ENCODE assay signal across 8 cellular contexts in the genomic region with DNA sequence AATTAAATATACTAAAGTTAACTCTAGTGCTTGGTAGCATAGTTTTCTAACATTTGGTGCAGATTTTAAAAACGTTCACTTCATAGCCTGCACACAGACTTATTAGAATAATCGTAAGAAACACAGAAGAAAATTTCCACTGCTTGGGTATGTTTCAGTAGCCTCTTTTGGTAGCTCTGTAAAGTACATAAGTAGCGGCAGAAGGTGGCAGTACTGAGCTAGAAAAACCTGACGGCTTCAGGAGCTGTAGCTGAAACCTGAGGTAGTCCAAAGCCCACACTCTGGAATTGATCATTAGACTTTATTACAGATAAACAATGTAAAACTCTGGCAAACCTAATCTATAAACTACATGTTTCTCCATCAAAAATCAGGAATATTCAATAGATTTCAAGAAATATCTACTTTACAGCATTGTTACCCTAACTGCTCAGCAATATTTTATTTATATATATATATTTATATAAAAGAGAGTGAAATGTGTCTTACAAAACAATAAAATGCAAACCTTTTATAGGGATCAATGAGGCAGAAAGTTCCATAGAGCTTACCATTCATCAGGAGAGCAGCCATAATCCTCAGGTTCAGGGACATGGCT.
DNase-seq lines count a peak whose midpoint lies in the region; ATAC-seq and TF ChIP-seq lines count a peak whose summit lies in the region.

No MANE protein-coding gene starts in this region.

- ATAC-seq in upper lobe of right lung: peak; percentile 94

- no peaks in the 10 kb centered on the region for H3K79me2 ChIP-seq in GM23248 (ENCODE audit: insufficient read depth)

- H3K9me3 ChIP-seq in GM23248 (ENCODE audit: low read depth): no peaks in the 10 kb centered on the region
- no peaks in the 10 kb centered on the region for H3K9me3 ChIP-seq in ovary
- H3K9me3 ChIP-seq in upper lobe of right lung: no peaks in the 10 kb centered on the region

- H3K4me3 ChIP-seq in GM23248 (no peak overlapping the region), ovary (no peak overlapping the region), upper lobe of right lung (no peak overlapping the region)

- no peaks in the 10 kb centered on the region for H3F3A ChIP-seq in GM23248 (ENCODE audit: insufficient read depth)

- H3K4me1 ChIP-seq in GM23248 (ENCODE audit: insufficient read depth) (no peaks in the 10 kb centered on the region), ovary (ENCODE audit: insufficient read depth) (peaks cover 10% of the 10 kb centered on the region), upper lobe of right lung (peaks cover 4% of the 10 kb centered on the region)

- TF ChIP-seq CTCF in LNCAP (IDR thresholded peaks at IDR 0.05): peak; percentile 67
- TF ChIP-seq CTCF in ovary (IDR thresholded peaks at IDR 0.05): peak; percentile 58 to 72 (median 63)
- peak; percentile 78 for TF ChIP-seq CTCF in upper lobe of right lung (IDR thresholded peaks at IDR 0.05)

- in situ Hi-C loops in GM23248 (cut with MboI): loop anchor here (5.0 kb wide), 1 partner anchor 294 kb away; no protein-coding TSS in a partner anchor

- H3K4me2 ChIP-seq in GM23248 (ENCODE audit: unreplicated experiment): no peak overlapping the region

- no peak for TF ChIP-seq EP300 in ovary (IDR thresholded peaks at IDR 0.05)

- no peak overlapping the region for H3K27ac ChIP-seq in GM23248
- no peak overlapping the region for H3K27ac ChIP-seq in ovary
- H3K27ac ChIP-seq in upper lobe of right lung: no peak overlapping the region

- intact Hi-C loops in ovary (cut with DNase I) (loop anchor here in 2 of 4 donors (5.0 to 10.0 kb wide), 2 partner anchors 294 to 296 kb away; no protein-coding TSS in a partner anchor), upper lobe of right lung (cut with DNase I) (no loop called here)

- H3K9ac ChIP-seq in GM23248: no peak overlapping the region

- H3K27me3 ChIP-seq in GM23248 (replicated peaks; ENCODE audit: insufficient read depth): no peaks in the 10 kb centered on the region
- H3K27me3 ChIP-seq in ovary: no peaks in the 10 kb centered on the region
- H3K27me3 ChIP-seq in upper lobe of right lung: no peaks in the 10 kb centered on the region

- no peaks in the 10 kb centered on the region for H4K20me1 ChIP-seq in GM23248 (ENCODE audit: insufficient read depth)

- H3K36me3 ChIP-seq in GM23248 (ENCODE audit: low read depth) (no peaks in the 10 kb centered on the region), ovary (no peaks in the 10 kb centered on the region), upper lobe of right lung (no peaks in the 10 kb centered on the region)

- H2AFZ ChIP-seq in GM23248: no peak overlapping the region

- no peak for TF ChIP-seq POLR2A in ovary (IDR thresholded peaks at IDR 0.05)

- no peaks in the 10 kb centered on the region for H3K9me2 ChIP-seq in GM23248 (ENCODE audit: insufficient read depth)

- DNase-seq in GM03348 (ENCODE audit: low spot score) (peak; percentile 63), GM23248 (peak; percentile 77), RKO (ENCODE audit: low spot score) (peak; percentile 79), foreskin melanocyte (peak; percentile 33), ovary (peak in 4 of 5 donors; percentile 47 to 79 (median 64)), upper lobe of right lung (no peak)
- peak; percentile 21 for DNase-seq in activated T-helper 9 cell treated with anti-CD3 and anti-CD28 coated beads, Interleukin-2, amount 50 U/mL, for 16 hours (ENCODE audit: low read depth)

- 2% methylated on average over 4 of the region's 4 CpGs for WGBS in GM23248 (ENCODE audit: low coverage in 1 of 2, low lambda C conversion rate in 2 of 2, missing lambda C conversion rate in 2 of 2), 2 experiments
- 2 to 3% (median 2%) methylated on average over 4 of the region's 4 CpGs for WGBS in ovary, 3 donors
